9 cellular contexts compared by ENCODE assay signal in genomic region chr1:12229835-12230548, GRCh38. TPM values are rescaled to one million over a fixed set of nuclear protein-coding genes. Genes with fewer than 3 reads are reported as not detected.
DNase-seq lines count a peak whose midpoint lies in the region; ATAC-seq, FAIRE-seq and TF ChIP-seq lines count a peak whose summit lies in the region.
"Had no signal": no experiment of that assay in that cellular context is flagged by ENCODE, and none has a peak within 500 bp of the region (broad histone marks: within the 10 kb centered on the region; RNA-seq: fewer than 3 reads in every experiment).

TSS of gene VPS13D (plus strand) at chr1:12230030. CDS start at chr1:12234267, 4,237 bp downstream.

- peak within 1 kb of the TSS; percentile 87 for H2AFZ ChIP-seq in endothelial cell of umbilical vein (ENCODE audit: low read depth, low read length)

- POLR2A ChIA-PET in BJ (lab: Charles Lee): no interaction called here
- POLR2A ChIA-PET in endothelial cell of umbilical vein (lab: Charles Lee): no interaction called here

- H3K79me2 ChIP-seq in endothelial cell of umbilical vein (ENCODE audit: control insufficient read depth, insufficient read depth, low read length): peaks cover 16% of the 10 kb centered on the region

- H4K20me1 ChIP-seq in endothelial cell of umbilical vein (replicated peaks; ENCODE audit: control insufficient read depth, extremely low read depth, insufficient read depth, low read length): no peaks in the 10 kb centered on the region

- H3K9me3 ChIP-seq in NT2/D1 (ENCODE audit: insufficient read depth, low read length) (no peaks in the 10 kb centered on the region), endothelial cell of umbilical vein (replicated peaks; ENCODE audit: control insufficient read depth, insufficient read depth, low read length) (no peaks in the 10 kb centered on the region)

- H3K4me2 ChIP-seq in endothelial cell of umbilical vein (ENCODE audit: insufficient read depth, low read length): peak within 1 kb of the TSS; percentile 60

- H3K4me3 ChIP-seq in BJ (ENCODE audit: low read depth, low read length) (peak within 1 kb of the TSS; percentile 98), NT2/D1 (ENCODE audit: insufficient read length, low read depth) (peak within 1 kb of the TSS; percentile 80), endothelial cell of umbilical vein (replicated peaks in 1 of 3; ENCODE audit: insufficient read depth in 1 of 3, low read depth in 1 of 3, low read length in 3 of 3) (peak within 1 kb of the TSS; percentile 59 to 75 (median 73))

- TF ChIP-seq CTCF in BJ (IDR thresholded peaks at IDR 0.05; ENCODE audit: insufficient read depth, low read depth, low read length): peak; percentile 81
- TF ChIP-seq CTCF in endothelial cell of umbilical vein (IDR thresholded peaks at IDR 0.05; ENCODE audit: extremely low read depth in 1 of 2, insufficient read depth in 1 of 2, low read depth in 1 of 2, low read length in 2 of 2): peak; percentile 91 to 99

- no peaks in the 10 kb centered on the region for H3K9me1 ChIP-seq in endothelial cell of umbilical vein (replicated peaks; ENCODE audit: control insufficient read depth, extremely low read depth, insufficient read depth, low read length)

- no TSS peak for BruUV-seq in endothelial cell of umbilical vein (replicated peaks; lab: Mats Ljungman, UMichigan)

- DNase-seq in BJ (ENCODE audit: low read depth): no peak
- peak; percentile 58 for DNase-seq in NT2/D1 (ENCODE audit: low read depth, low spot score)
- peak; percentile 55 for DNase-seq in activated CD8-positive, alpha-beta memory T cell treated with anti-CD3 and anti-CD28 coated beads, Interleukin-2, amount 50 U/mL, for 24 hours (ENCODE audit: extremely low read depth)
- DNase-seq in endothelial cell of umbilical vein (ENCODE audit: low read depth, low spot score): peak; percentile 59
- peak; percentile 81 for DNase-seq in midbrain (lab: John Stamatoyannopoulos, UW)
- DNase-seq in stimulated activated CD8-positive, alpha-beta memory T cell treated with anti-CD3 and anti-CD28 coated beads, Interleukin-2, amount 100 ng/mL, for 1 hour (ENCODE audit: low read depth in 2 of 2): peak; percentile 69 to 78

- H3K36me3 ChIP-seq in BJ (ENCODE audit: control insufficient read depth, insufficient read depth, low read length) (0 out of 2 replicates have a peak, but pooled peaks cover 2% of the 10 kb centered on the region), NT2/D1 (ENCODE audit: insufficient read depth, insufficient read length, low read length) (peaks cover 5% of the 10 kb centered on the region), endothelial cell of umbilical vein (ENCODE audit: control insufficient read depth in 2 of 2, extremely low read depth in 1 of 2, insufficient read depth in 2 of 2, low read length in 2 of 2) (peaks cover 0 to 2% of the 10 kb centered on the region in 2 experiments)

- TF ChIP-seq POLR2A in endothelial cell of umbilical vein (IDR thresholded peaks at IDR 0.05; ENCODE audit: low read depth, low read length): peak; percentile 68

- no peaks in the 10 kb centered on the region for H3K27me3 ChIP-seq in BJ (ENCODE audit: control insufficient read depth, insufficient read depth, low read length)
- no peaks in the 10 kb centered on the region for H3K27me3 ChIP-seq in NT2/D1 (ENCODE audit: insufficient read depth, insufficient read length)
- H3K27me3 ChIP-seq in endothelial cell of umbilical vein (ENCODE audit: control insufficient read depth in 2 of 2, insufficient read depth in 2 of 2, low read length in 2 of 2): no peaks in the 10 kb centered on the region

- CTCF ChIA-PET in BJ (lab: Yijun Ruan, JAX): interaction anchor here (0.6 to 2.2 kb wide), 9 partner anchors 9 to 429 kb away, joined by 3 to 9 read pairs (median 3); no protein-coding TSS in a partner anchor
- CTCF ChIA-PET in endothelial cell of umbilical vein (lab: Charles Lee): interaction anchor here (1.7 to 2.7 kb wide), 2 partner anchors 14 to 105 kb away, joined by 4 to 13 read pairs; no protein-coding TSS in a partner anchor

- H3K27ac ChIP-seq in endothelial cell of umbilical vein (ENCODE audit: insufficient read depth, low read depth, low read length): peak within 1 kb of the TSS; percentile 20

- H3K4me1 ChIP-seq in NT2/D1 (ENCODE audit: insufficient read depth, insufficient read length): peaks cover 3% of the 10 kb centered on the region
- H3K4me1 ChIP-seq in endothelial cell of umbilical vein (ENCODE audit: control insufficient read depth, extremely low read depth, insufficient read depth, low read length): peaks cover 6% of the 10 kb centered on the region

- ATAC-seq in GM19023 (IDR thresholded peaks at IDR 0.05; ENCODE audit: unreplicated experiment) (peak; percentile 76), HG03432 (IDR thresholded peaks at IDR 0.05; ENCODE audit: unreplicated experiment) (peak; percentile 85)

- dilution Hi-C loops in endothelial cell of umbilical vein (cut with MboI; ENCODE audit: extremely low pct_ligation_motif_present, low sequenced_read_pairs): no loop called here

- H3K9ac ChIP-seq in NT2/D1 (ENCODE audit: insufficient read length, low read depth) (peak within 1 kb of the TSS; percentile 86), endothelial cell of umbilical vein (replicated peaks; ENCODE audit: extremely low read depth, insufficient read depth, low read length) (peak within 1 kb of the TSS; percentile 83)

- FAIRE-seq in endothelial cell of umbilical vein (lab: Jason Lieb, UNC): no peak
- FAIRE-seq: islet of Langerhans had no signal

- intact Hi-C loops in endothelial cell of umbilical vein (cut with micrococcal nuclease): loop anchor here (1.0 to 2.0 kb wide), 2 partner anchors 389 to 429 kb away; partner anchors contain the start of gene DHRS3

TF ChIP-seq in endothelial cell of umbilical vein, 7 proteins besides CTCF, POLR2A, EP300 and RAD21:
- TF ChIP-seq POLR2AphosphoS5 (IDR thresholded peaks at IDR 0.05; ENCODE audit: insufficient read depth, low read depth, low read length): peak; percentile 84
- TF ChIP-seq MYC (IDR thresholded peaks at IDR 0.05; ENCODE audit: low read depth, low read length): no peak
- no peak for TF ChIP-seq JUN (IDR thresholded peaks at IDR 0.05; ENCODE audit: borderline replicate concordance, insufficient read depth, insufficient read length, low read depth)

RNA-seq across cellular contexts. Expression of gene VPS13D, which starts in this region (rescaled TPM):
- polyA plus RNA-seq in BJ (2011; rRNA removed): 22.3 and 23.1 TPM in 2 replicates
- polyA minus RNA-seq in BJ (2011; rRNA and poly(A)+ RNA removed): 47.2 and 59.9 TPM in 2 replicates
- total RNA-seq in endothelial cell of umbilical vein: 41.7 and 48.5 TPM in 2 replicates
- 12.7 and 13.6 TPM in 2 replicates for polyA plus RNA-seq in endothelial cell of umbilical vein
- 14.4 and 16.4 TPM in 2 replicates for polyA plus RNA-seq in endothelial cell of umbilical vein (2011; cell fraction: cytosol; rRNA removed)
- 36.9 and 42.3 TPM in 2 replicates for polyA plus RNA-seq in endothelial cell of umbilical vein (2011; cell fraction: nucleus; rRNA removed)
- polyA plus RNA-seq in endothelial cell of umbilical vein (2012): 13.9 and 15.2 TPM in 2 replicates
- polyA minus RNA-seq in endothelial cell of umbilical vein: 65.0 and 93.7 TPM in 2 replicates
- polyA minus RNA-seq in endothelial cell of umbilical vein (2011; cell fraction: cytosol; rRNA and poly(A)+ RNA removed): 23.1 TPM
- polyA minus RNA-seq in endothelial cell of umbilical vein (2011; cell fraction: nucleus; rRNA and poly(A)+ RNA removed): 110 and 161 TPM in 2 replicates
